ENCODE assay signal across 1 cellular context in genomic region chr3:63979093-63979492, GRCh38.
TF ChIP-seq lines count a peak whose summit lies in the region.

No MANE protein-coding gene starts in this region.

TF ChIP-seq in HepG2, 621 proteins besides CTCF, POLR2A, EP300 and RAD21:
- TF ChIP-seq HNF1A (IDR thresholded peaks at IDR 0.05; ENCODE audit: low read depth) (no peak), HNF1A (CRISPR knock-in tag; IDR thresholded peaks at IDR 0.05; ENCODE audit: borderline replicate concordance) (no peak), ATF3 (CRISPR knock-in tag; IDR thresholded peaks at IDR 0.05) (no peak), ARHGAP35 (CRISPR knock-in tag; IDR thresholded peaks at IDR 0.05; ENCODE audit: borderline replicate concordance) (no peak), STAT6 (CRISPR knock-in tag; IDR thresholded peaks at IDR 0.05; ENCODE audit: borderline replicate concordance) (no peak), ZIK1 (CRISPR knock-in tag; IDR thresholded peaks at IDR 0.05; ENCODE audit: borderline replicate concordance, low read depth) (no peak), IRF2 (CRISPR knock-in tag; IDR thresholded peaks at IDR 0.05) (no peak), FOXM1 (CRISPR knock-in tag; IDR thresholded peaks at IDR 0.05) (no peak), ZNF318 (CRISPR knock-in tag; IDR thresholded peaks at IDR 0.05) (no peak), ZBTB39 (CRISPR knock-in tag; IDR thresholded peaks at IDR 0.05) (no peak), MLLT10 (CRISPR knock-in tag; IDR thresholded peaks at IDR 0.05) (no peak)
- TF ChIP-seq, protein P1, sequence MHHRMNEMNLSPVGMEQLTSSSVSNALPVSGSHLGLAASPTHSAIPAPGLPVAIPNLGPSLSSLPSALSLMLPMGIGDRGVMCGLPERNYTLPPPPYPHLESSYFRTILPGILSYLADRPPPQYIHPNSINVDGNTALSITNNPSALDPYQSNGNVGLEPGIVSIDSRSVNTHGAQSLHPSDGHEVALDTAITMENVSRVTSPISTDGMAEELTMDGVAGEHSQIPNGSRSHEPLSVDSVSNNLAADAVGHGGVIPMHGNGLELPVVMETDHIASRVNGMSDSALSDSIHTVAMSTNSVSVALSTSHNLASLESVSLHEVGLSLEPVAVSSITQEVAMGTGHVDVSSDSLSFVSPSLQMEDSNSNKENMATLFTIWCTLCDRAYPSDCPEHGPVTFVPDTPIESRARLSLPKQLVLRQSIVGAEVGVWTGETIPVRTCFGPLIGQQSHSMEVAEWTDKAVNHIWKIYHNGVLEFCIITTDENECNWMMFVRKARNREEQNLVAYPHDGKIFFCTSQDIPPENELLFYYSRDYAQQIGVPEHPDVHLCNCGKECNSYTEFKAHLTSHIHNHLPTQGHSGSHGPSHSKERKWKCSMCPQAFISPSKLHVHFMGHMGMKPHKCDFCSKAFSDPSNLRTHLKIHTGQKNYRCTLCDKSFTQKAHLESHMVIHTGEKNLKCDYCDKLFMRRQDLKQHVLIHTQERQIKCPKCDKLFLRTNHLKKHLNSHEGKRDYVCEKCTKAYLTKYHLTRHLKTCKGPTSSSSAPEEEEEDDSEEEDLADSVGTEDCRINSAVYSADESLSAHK (CRISPR knock-in tag; IDR thresholded peaks at IDR 0.05; ENCODE audit: borderline replicate concordance) = no peak
- TF ChIP-seq, protein P2, sequence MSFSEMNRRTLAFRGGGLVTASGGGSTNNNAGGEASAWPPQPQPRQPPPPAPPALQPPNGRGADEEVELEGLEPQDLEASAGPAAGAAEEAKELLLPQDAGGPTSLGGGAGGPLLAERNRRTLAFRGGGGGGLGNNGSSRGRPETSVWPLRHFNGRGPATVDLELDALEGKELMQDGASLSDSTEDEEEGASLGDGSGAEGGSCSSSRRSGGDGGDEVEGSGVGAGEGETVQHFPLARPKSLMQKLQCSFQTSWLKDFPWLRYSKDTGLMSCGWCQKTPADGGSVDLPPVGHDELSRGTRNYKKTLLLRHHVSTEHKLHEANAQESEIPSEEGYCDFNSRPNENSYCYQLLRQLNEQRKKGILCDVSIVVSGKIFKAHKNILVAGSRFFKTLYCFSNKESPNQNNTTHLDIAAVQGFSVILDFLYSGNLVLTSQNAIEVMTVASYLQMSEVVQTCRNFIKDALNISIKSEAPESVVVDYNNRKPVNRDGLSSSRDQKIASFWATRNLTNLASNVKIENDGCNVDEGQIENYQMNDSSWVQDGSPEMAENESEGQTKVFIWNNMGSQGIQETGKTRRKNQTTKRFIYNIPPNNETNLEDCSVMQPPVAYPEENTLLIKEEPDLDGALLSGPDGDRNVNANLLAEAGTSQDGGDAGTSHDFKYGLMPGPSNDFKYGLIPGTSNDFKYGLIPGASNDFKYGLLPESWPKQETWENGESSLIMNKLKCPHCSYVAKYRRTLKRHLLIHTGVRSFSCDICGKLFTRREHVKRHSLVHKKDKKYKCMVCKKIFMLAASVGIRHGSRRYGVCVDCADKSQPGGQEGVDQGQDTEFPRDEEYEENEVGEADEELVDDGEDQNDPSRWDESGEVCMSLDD (CRISPR knock-in tag; IDR thresholded peaks at IDR 0.05; ENCODE audit: borderline replicate concordance) = no peak
